27 cellular contexts compared by ENCODE assay signal in genomic region chr10:19421664-19422063, GRCh38.
"Had no signal": no experiment of that assay in that cellular context is flagged by ENCODE, and none has a peak within 500 bp of the region (broad histone marks: within the 10 kb centered on the region; RNA-seq: fewer than 3 reads in every experiment).

No MANE protein-coding gene starts in this region.

- H3K27me3 ChIP-seq: brain microvascular endothelial cell, esophagus muscularis mucosa, gastroesophageal sphincter, hepatocyte, stomach, tibial artery, upper lobe of right lung had no signal

- H3K4me3 ChIP-seq: esophagus muscularis mucosa, gastroesophageal sphincter, hepatocyte, pancreas, prostate gland, stomach, tibial artery, upper lobe of right lung had no signal

- DNase-seq: activated CD4-positive, alpha-beta T cell treated with anti-CD3 and anti-CD28 coated beads for 4 hours; activated CD4-positive, alpha-beta T cell treated with anti-CD3 and anti-CD28 coated beads, Interleukin-2, amount 50 U/mL, for 4 hours; activated naive CD4-positive, alpha-beta T cell; activated T-cell treated with anti-CD3 and anti-CD28 coated beads for 4 hours; activated T-cell treated with anti-CD3 and anti-CD28 coated beads, Interleukin-2, amount 50 U/mL, for 72 hours; anterior cingulate cortex; brain microvascular endothelial cell; caudate nucleus; dermis blood vessel endothelial cell; effector CD4-positive, alpha-beta T cell; left cardiac atrium; naive B cell; pancreas; retina; stimulated activated CD4-positive, alpha-beta T cell treated with anti-CD3 and anti-CD28 coated beads, Interleukin-15, amount 100 ng/mL, for 24 hours; stimulated activated CD4-positive, alpha-beta T cell treated with anti-CD3 and anti-CD28 coated beads, Interleukin-2, amount 100 ng/mL, for 24 hours; stimulated activated naive B cell treated with anti-CD40 and anti-IgM and Interleukin-4, amounts not matched to agents 10 μg/mL and 1 μg/mL and 100 μg/mL, for 72 hours; stomach; T-helper 9 cell; tibial artery; upper lobe of right lung had no signal

- H3K27ac ChIP-seq: brain microvascular endothelial cell, esophagus muscularis mucosa, gastroesophageal sphincter, hepatocyte, pancreas, prostate gland, stomach, tibial artery, upper lobe of right lung, VCaP had no signal

- H2AFZ ChIP-seq: hepatocyte had no signal

- ATAC-seq: activated naive CD4-positive, alpha-beta T cell treated with anti-CD3 and anti-CD28 coated beads, Interleukin-2, amount 50 U/mL, for 72 hours; activated T-cell treated with anti-CD3 and anti-CD28 coated beads, Interleukin-2, amount 50 U/mL, for 72 hours; gastroesophageal sphincter; left cardiac atrium; pancreas; stimulated activated naive B cell treated with anti-CD40 and anti-IgM and Interleukin-4, amounts not matched to agents 10 μg/mL and 1 μg/mL and 100 μg/mL, for 72 hours; upper lobe of right lung had no signal

- H3K36me3 ChIP-seq: brain microvascular endothelial cell, esophagus muscularis mucosa, gastroesophageal sphincter, pancreas, prostate gland, stomach, tibial artery, upper lobe of right lung had no signal

- H3K79me2 ChIP-seq: hepatocyte had no signal

- H3K9me3 ChIP-seq: esophagus muscularis mucosa, gastroesophageal sphincter, pancreas, prostate gland, stomach, tibial artery, upper lobe of right lung had no signal

- H3K4me1 ChIP-seq: esophagus muscularis mucosa, gastroesophageal sphincter, pancreas, prostate gland, stomach, tibial artery, upper lobe of right lung had no signal

- H3K4me2 ChIP-seq: hepatocyte had no signal
